Comparison of ENCODE assay signal across 15 cellular contexts in the genomic region with DNA sequence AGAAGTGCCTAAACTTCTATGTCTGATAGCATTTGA. TPM values are rescaled to one million over a fixed set of nuclear protein-coding genes. Genes with fewer than 3 reads are reported as not detected.
A peak's percentile ranks its signal among the peaks of the same experiment; 100 is the strongest.
DNase-seq lines count a peak whose midpoint lies in the region; ATAC-seq and TF ChIP-seq lines count a peak whose summit lies in the region.
"Had no signal": no experiment of that assay in that cellular context is flagged by ENCODE, and none has a peak within 500 bp of the region (broad histone marks: within the 10 kb centered on the region; RNA-seq: fewer than 3 reads in every experiment).

A gene (plus strand): TSS at position 17 of the 36 bp plus-strand sequence. CDS start 127 bp downstream, outside the sequence.

- H3K27ac ChIP-seq in right cardiac atrium (ENCODE audit: low read length) (peak within 1 kb of the TSS; percentile 30), lung (ENCODE audit: low read depth in 1 of 2, low read length in 1 of 2) (peak within 1 kb of the TSS; percentile 12 to 14)
- H3K27ac ChIP-seq: cardiac muscle cell had no signal

- H3K4me1 ChIP-seq in right cardiac atrium (ENCODE audit: control insufficient read depth, insufficient read depth, low read length) (no peaks in the 10 kb centered on the region), lung (ENCODE audit: control insufficient read depth in 2 of 2, insufficient read depth in 2 of 2, low read length in 2 of 2) (no peaks in the 10 kb centered on the region)

- ATAC-seq in right cardiac atrium, result no peak
- no peak for ATAC-seq in left cardiac atrium
- no peak for ATAC-seq in lung (ENCODE audit: insufficient read depth, low FRiP score)
- no peak for ATAC-seq in HG02759 (IDR thresholded peaks at IDR 0.05; ENCODE audit: unreplicated experiment)
- no peak for ATAC-seq in GM19467 (IDR thresholded peaks at IDR 0.05; ENCODE audit: unreplicated experiment)
- ATAC-seq: HepG2 had no signal

- no peaks in the 10 kb centered on the region for H3K9me3 Mint-ChIP-seq in activated CD4-positive, alpha-beta memory T cell treated with anti-CD3 and anti-CD28 coated beads for 36 hours

- no peak for TF ChIP-seq CTCF in lung (IDR thresholded peaks at IDR 0.05; ENCODE audit: control extremely low read depth, extremely low read depth)

- no peaks in the 10 kb centered on the region for H3K9me3 ChIP-seq in right cardiac atrium (ENCODE audit: control insufficient read depth, low read length)
- no peaks in the 10 kb centered on the region for H3K9me3 ChIP-seq in lung (ENCODE audit: control insufficient read depth in 2 of 2, insufficient read depth in 1 of 2, low read length in 1 of 2)

- H3K4me3 Mint-ChIP-seq in activated CD4-positive, alpha-beta memory T cell treated with anti-CD3 and anti-CD28 coated beads for 36 hours, result peak within 1 kb of the TSS; percentile 16

- POLR2A ChIA-PET in activated CD4-positive, alpha-beta memory T cell treated with anti-CD3 and anti-CD28 coated beads for 36 hours (lab: Charles Lee), result no interaction called here

- DNase-seq in right cardiac atrium (no peak), left cardiac atrium (no peak), lung (ENCODE audit: low spot score) (no peak), KG1 (lab: John Stamatoyannopoulos, UW) (no peak), inferior parietal cortex (ENCODE audit: extremely low spot score) (no peak)
- no peak for DNase-seq in activated CD4-positive, alpha-beta memory T cell treated with anti-CD3 and anti-CD28 coated beads for 36 hours
- DNase-seq: activated effector memory CD4-positive, alpha-beta T cell treated with Interleukin-2 at 50 U/mL for 16 hours; kidney glomerular epithelial cell; NCI-H2029; occipital lobe; stimulated activated CD4-positive, alpha-beta T cell treated with anti-CD3 and anti-CD28 coated beads, Interleukin-4, amount 100 ng/mL, for 1 hour had no signal

- H3K27me3 Mint-ChIP-seq in activated CD4-positive, alpha-beta memory T cell treated with anti-CD3 and anti-CD28 coated beads for 36 hours, result no peaks in the 10 kb centered on the region

- no peak within 1 kb of the TSS for H3K27ac Mint-ChIP-seq in activated CD4-positive, alpha-beta memory T cell treated with anti-CD3 and anti-CD28 coated beads for 36 hours

- peaks cover 19% of the 10 kb centered on the region for H3K4me1 Mint-ChIP-seq in activated CD4-positive, alpha-beta memory T cell treated with anti-CD3 and anti-CD28 coated beads for 36 hours (ENCODE audit: low read depth)

- H3K36me3 Mint-ChIP-seq in activated CD4-positive, alpha-beta memory T cell treated with anti-CD3 and anti-CD28 coated beads for 36 hours, result no peaks in the 10 kb centered on the region

- H3K27me3 ChIP-seq in right cardiac atrium (ENCODE audit: control insufficient read depth, insufficient read depth) (no peaks in the 10 kb centered on the region), lung (ENCODE audit: control insufficient read depth, insufficient read depth) (no peaks in the 10 kb centered on the region)
- H3K27me3 ChIP-seq: cardiac muscle cell had no signal

- intact Hi-C loops in right cardiac atrium (cut with DNase I) (no loop called here), left cardiac atrium (cut with DNase I) (no loop called here)
- intact Hi-C loops in activated CD4-positive, alpha-beta memory T cell treated with anti-CD3 and anti-CD28 coated beads for 36 hours (cut with micrococcal nuclease), result no loop called here

- CTCF ChIA-PET in activated CD4-positive, alpha-beta memory T cell treated with anti-CD3 and anti-CD28 coated beads for 36 hours (lab: Charles Lee), result no interaction called here

- H3K4me3 ChIP-seq in right cardiac atrium (ENCODE audit: low read length), result peak within 1 kb of the TSS; percentile 66
- H3K4me3 ChIP-seq in lung, result no peak within 1 kb of the TSS
- H3K4me3 ChIP-seq: cardiac muscle cell had no signal

- no peaks in the 10 kb centered on the region for H3K36me3 ChIP-seq in lung (ENCODE audit: control insufficient read depth in 2 of 2, insufficient read depth in 2 of 2, low read length in 2 of 2)
- H3K36me3 ChIP-seq: cardiac muscle cell had no signal

RNA-seq across cellular contexts. Expression of the gene that starts here (rescaled TPM):
- total RNA-seq in right cardiac atrium (under 1 TPM; 0.31 to 0.71 (median 0.57) TPM), left cardiac atrium (under 1 TPM; 0.31 to 0.35 TPM), lung (10 to 100 TPM in 1 of 2 donors, 1 to 10 TPM in 1; 3.1 to 12.3 TPM)
- polyA plus RNA-seq in right cardiac atrium (0.25 TPM), lung (1 to 10 TPM; 1.1 to 2.3 TPM)
- total RNA-seq in activated CD4-positive, alpha-beta memory T cell treated with anti-CD3 and anti-CD28 coated beads for 36 hours, result under 1 TPM; 0.52 to 0.94 TPM
- total RNA-seq: cardiac muscle cell, HepG2 had no signal
- polyA plus RNA-seq: cardiac muscle cell, HepG2 had no signal
